Comparison of ENCODE assay signal across 1 cellular context in genomic region chr1:242133351-242133750, GRCh38.
TF ChIP-seq lines count a peak whose summit lies in the region.

No MANE protein-coding gene starts in this region.

TF ChIP-seq in GM23338, 12 proteins besides CTCF, POLR2A, EP300 and RAD21 (continued from another document):
- TF ChIP-seq ZNF462 (CRISPR knock-in tag; IDR thresholded peaks at IDR 0.05) (no peak), STAT1 (IDR thresholded peaks at IDR 0.05; ENCODE audit: unreplicated experiment) (no peak), ZNF331 (CRISPR knock-in tag; IDR thresholded peaks at IDR 0.05; ENCODE audit: low read depth) (no peak)
